Comparison of ENCODE assay signal across 2 cellular contexts in genomic region chr12:101676497-101676896, GRCh38.
TF ChIP-seq lines count a peak whose summit lies in the region.
"Not testable (repeated sequence)": the region's sequence is repeated elsewhere in the genome, so short reads cannot be mapped to it uniquely, and the experiment has no call there.

No MANE protein-coding gene starts in this region.

TF ChIP-seq in K562, 482 proteins besides CTCF, POLR2A, EP300 and RAD21:
- TF ChIP-seq CEBPB (tag; IDR thresholded peaks at IDR 0.05) = 0 out of 2 replicates have a peak, but pooled peaks have one; percentile 53
- not testable (repeated sequence) for TF ChIP-seq CEBPG (CRISPR knock-in tag; IDR thresholded peaks at IDR 0.05)
- TF ChIP-seq CEBPG (tag; conservative IDR thresholded peaks at IDR 0.05 in 1 of 2, IDR thresholded peaks at IDR 0.05 in 1 of 2) = peak; percentile 10 to 22; a peak in 1 of 4 replicates
- TF ChIP-seq, protein P1, sequence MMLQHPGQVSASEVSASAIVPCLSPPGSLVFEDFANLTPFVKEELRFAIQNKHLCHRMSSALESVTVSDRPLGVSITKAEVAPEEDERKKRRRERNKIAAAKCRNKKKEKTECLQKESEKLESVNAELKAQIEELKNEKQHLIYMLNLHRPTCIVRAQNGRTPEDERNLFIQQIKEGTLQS (IDR thresholded peaks at IDR 0.05) = peak; percentile 71
- TF ChIP-seq, protein P1 (CRISPR knock-in tag; conservative IDR thresholded peaks at IDR 0.05) = not testable (repeated sequence)
TF ChIP-seq in K562: peak in this region for 3; not testable (repeated sequence) for 479.

TF ChIP-seq in HepG2, 621 proteins besides CTCF, POLR2A, EP300 and RAD21:
- TF ChIP-seq CEBPG (CRISPR knock-in tag; IDR thresholded peaks at IDR 0.05) = peak; percentile 77
